Comparison of ENCODE assay signal across 8 cellular contexts in the genomic region with DNA sequence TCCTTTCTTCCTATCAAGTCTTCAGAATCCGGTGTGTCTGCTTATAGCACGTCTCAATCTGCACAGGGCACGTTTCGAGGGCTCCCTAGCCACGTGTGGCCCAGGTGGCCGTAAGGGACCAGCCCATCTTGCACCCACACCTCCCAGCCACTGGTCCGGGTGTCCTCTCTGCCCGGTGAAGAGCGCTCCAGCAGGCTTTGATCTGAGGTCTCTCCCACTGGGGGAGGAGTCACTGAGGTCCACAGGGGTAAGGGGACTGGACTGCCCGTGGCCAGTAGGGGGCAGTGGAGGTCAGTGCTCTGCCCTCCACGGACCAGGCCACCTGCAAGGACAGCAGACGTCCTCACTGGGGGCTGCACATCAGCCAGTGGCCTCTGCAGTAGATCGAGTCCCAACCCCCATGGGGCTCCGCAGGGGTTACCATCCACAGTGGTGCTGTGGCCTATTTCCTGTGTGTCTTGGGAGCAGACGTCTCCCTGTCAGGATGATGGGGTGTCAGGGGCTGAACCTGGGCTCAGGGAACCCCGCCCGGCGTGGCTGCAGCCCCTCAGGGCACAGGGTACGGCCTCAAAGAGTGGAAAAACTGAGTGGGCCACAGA.
DNase-seq lines count a peak whose midpoint lies in the region; ATAC-seq, FAIRE-seq and TF ChIP-seq lines count a peak whose summit lies in the region.

No MANE protein-coding gene starts in this region.

- FAIRE-seq in keratinocyte (lab: Jason Lieb, UNC): no peak

- dilution Hi-C loops in keratinocyte (cut with MboI; ENCODE audit: extremely low pct_ligation_motif_present, low sequenced_read_pairs): no loop called here

- H3K9me3 ChIP-seq in DOHH2 (ENCODE audit: control insufficient read depth, insufficient read depth, low read length) (no peaks in the 10 kb centered on the region), SJSA1 (replicated peaks) (no peaks in the 10 kb centered on the region), body of pancreas (no peaks in the 10 kb centered on the region), keratinocyte (ENCODE audit: control insufficient read depth, low read depth, low read length) (no peaks in the 10 kb centered on the region)

- peaks cover 36% of the 10 kb centered on the region for H3K4me1 ChIP-seq in DOHH2 (ENCODE audit: control insufficient read depth, low read length)
- H3K4me1 ChIP-seq in SJSA1 (replicated peaks): peaks cover 57% of the 10 kb centered on the region
- peaks cover 54% of the 10 kb centered on the region for H3K4me1 ChIP-seq in body of pancreas
- peaks cover 5% of the 10 kb centered on the region for H3K4me1 ChIP-seq in keratinocyte (ENCODE audit: control insufficient read depth, extremely low read depth, insufficient read depth, low read length)

- no peak overlapping the region for H3K27ac ChIP-seq in DOHH2 (ENCODE audit: low read depth, low read length)
- no peak overlapping the region for H3K27ac ChIP-seq in SJSA1
- H3K27ac ChIP-seq in body of pancreas: peak overlapping the region; percentile 87 to 97 (median 93)
- no peak overlapping the region for H3K27ac ChIP-seq in keratinocyte (ENCODE audit: control insufficient read depth, insufficient read depth, low read length)

- H3K4me2 ChIP-seq in DOHH2 (ENCODE audit: low read length) (no peak overlapping the region), keratinocyte (ENCODE audit: control insufficient read depth, extremely low read depth, insufficient read depth, low read depth, low read length) (no peak overlapping the region)

- TF ChIP-seq CTCF in DOHH2 (IDR thresholded peaks at IDR 0.05; ENCODE audit: low read depth, low read length, poor library complexity, severe bottlenecking) (peak; percentile 90), body of pancreas (IDR thresholded peaks at IDR 0.05) (peak; percentile 80 to 94 (median 84)), keratinocyte (optimal IDR thresholded peaks at IDR 0.05 in 1 of 3, IDR thresholded peaks at IDR 0.05 in 1 of 3, conservative IDR thresholded peaks at IDR 0.05 in 1 of 3; ENCODE audit: extremely low read depth in 1 of 3, insufficient read depth in 2 of 3, low read length in 3 of 3) (peak; percentile 82 to 97 (median 96))

- peak; percentile 77 for ATAC-seq in body of pancreas

- no peak for TF ChIP-seq POLR2A in body of pancreas (IDR thresholded peaks at IDR 0.05)

- DNase-seq in HuH-7.5 (ENCODE audit: low spot score): peak; percentile 90
- DNase-seq in SJSA1 (ENCODE audit: low read depth in 1 of 2, low spot score in 2 of 2): peak; percentile 66 to 78
- peak; percentile 79 to 84 (median 82) for DNase-seq in body of pancreas
- peak; percentile 19 for DNase-seq in keratinocyte (ENCODE audit: low read depth, low spot score)
- peak in 2 of 3 donors; percentile 33 to 48 for DNase-seq in stimulated activated CD4-positive, alpha-beta T cell treated with anti-CD3 and anti-CD28 coated beads, TNF-alpha, amount 100 ng/mL, for 48 hours (ENCODE audit: low read depth in 3 of 3)
- DNase-seq in epidermal melanocyte (ENCODE audit: insufficient read length, low spot score): no peak
- DNase-seq in central memory CD4-positive, alpha-beta T cell: no peak

- 39 to 42% methylated on average over 12 to 19 of the region's 19 CpGs for WGBS in body of pancreas, 2 donors

- no peak overlapping the region for H2AFZ ChIP-seq in keratinocyte (ENCODE audit: control insufficient read depth, low read length)

- no peak overlapping the region for H3K9ac ChIP-seq in keratinocyte (ENCODE audit: control insufficient read depth, extremely low read depth, insufficient read depth, low read length)

- H4K20me1 ChIP-seq in DOHH2 (ENCODE audit: control insufficient read depth, insufficient read depth, low read depth, low read length) (no peaks in the 10 kb centered on the region), keratinocyte (ENCODE audit: control insufficient read depth, extremely low read depth, insufficient read depth, low read length) (peaks cover 2% of the 10 kb centered on the region)

- H3K27me3 ChIP-seq in DOHH2 (ENCODE audit: control insufficient read depth, low read length): no peaks in the 10 kb centered on the region
- H3K27me3 ChIP-seq in SJSA1 (replicated peaks): no peaks in the 10 kb centered on the region; the same call in 1 of the 2 replicates
- no peaks in the 10 kb centered on the region for H3K27me3 ChIP-seq in body of pancreas
- no peaks in the 10 kb centered on the region for H3K27me3 ChIP-seq in keratinocyte (ENCODE audit: control insufficient read depth, extremely low read depth, insufficient read depth, low read length)

- no peaks in the 10 kb centered on the region for H3K9me1 ChIP-seq in keratinocyte (ENCODE audit: control insufficient read depth, extremely low read depth, insufficient read depth, low read length)

- H3K4me3 ChIP-seq in DOHH2 (ENCODE audit: low read length) (no peak overlapping the region), SJSA1 (no peak overlapping the region), body of pancreas (no peak overlapping the region), keratinocyte (ENCODE audit: control insufficient read depth in 2 of 3, extremely low read depth in 1 of 3, insufficient read depth in 2 of 3, low read depth in 1 of 3, low read length in 3 of 3) (no peak overlapping the region)

- H3K79me2 ChIP-seq in DOHH2 (ENCODE audit: control insufficient read depth, low read length) (no peaks in the 10 kb centered on the region), keratinocyte (ENCODE audit: control insufficient read depth, insufficient read depth, low read length) (no peaks in the 10 kb centered on the region)

- no peaks in the 10 kb centered on the region for H3K9me2 ChIP-seq in DOHH2 (replicated peaks; ENCODE audit: control insufficient read depth, low read length)

- intact Hi-C loops in body of pancreas (cut with DNase I): no loop called here

- H3K36me3 ChIP-seq in DOHH2 (ENCODE audit: control insufficient read depth, low read length) (no peaks in the 10 kb centered on the region), SJSA1 (0 out of 2 replicates have a peak, but pooled peaks cover 5% of the 10 kb centered on the region), body of pancreas (replicated peaks in 1 of 2; ENCODE audit: insufficient read depth in 1 of 2, low read depth in 2 of 2) (no peaks in the 10 kb centered on the region), keratinocyte (ENCODE audit: control insufficient read depth in 2 of 2, extremely low read depth in 1 of 2, insufficient read depth in 2 of 2, low read length in 2 of 2) (no peaks in the 10 kb centered on the region)

- H3F3A ChIP-seq in DOHH2 (ENCODE audit: control insufficient read depth, insufficient read depth): no peaks in the 10 kb centered on the region

Comparison
In these comparisons a context has a peak if more than half of its experiments do, and no peak if none do; other contexts are left out.
1. H3K27ac ChIP-seq: peak in body of pancreas (4 of 4); none in DOHH2 (single experiment), SJSA1 (single experiment) and keratinocyte (single experiment).
2. DNase-seq: peak in HuH-7.5 (single experiment), SJSA1 (2 of 2), body of pancreas (4 of 4), keratinocyte (single experiment) and stimulated activated CD4-positive, alpha-beta T cell treated with anti-CD3 and anti-CD28 coated beads, TNF-alpha, amount 100 ng/mL, for 48 hours (2 of 3); none in epidermal melanocyte (single experiment) and central memory CD4-positive, alpha-beta T cell (single experiment).
3. Peak in every context shown above with its lines, with median percentiles within 50 percentile points of each other: CTCF ChIP-seq.